15 cellular contexts compared by ENCODE assay signal in the genomic region with DNA sequence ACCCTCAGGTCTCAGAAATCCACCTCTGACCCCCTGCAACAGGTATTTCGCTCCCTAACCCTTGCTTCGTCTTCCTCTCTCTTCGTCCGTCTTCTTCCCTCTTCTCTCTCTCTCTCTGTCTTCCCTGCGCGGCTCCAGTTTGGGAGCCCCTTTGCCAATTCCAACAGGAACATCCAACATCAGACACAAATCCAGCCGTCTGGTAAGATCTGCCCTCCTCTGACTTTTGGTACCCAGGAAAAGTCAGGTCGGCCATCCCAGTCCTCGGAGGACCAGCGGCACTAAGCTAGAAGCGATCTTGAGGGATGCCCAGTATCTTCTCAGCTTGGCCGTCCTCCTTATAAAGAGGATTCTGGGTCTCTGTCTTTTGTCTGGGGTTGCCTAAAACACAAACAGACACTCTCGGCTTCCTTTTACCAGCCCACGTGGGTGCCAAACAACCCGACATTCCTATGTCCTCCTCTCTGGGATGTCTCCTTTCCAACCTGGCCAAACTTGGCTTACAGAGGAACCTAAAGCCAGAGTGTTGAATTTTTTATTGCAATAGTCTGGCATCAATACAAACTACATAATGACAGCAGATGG. TPM values are rescaled to one million over a fixed set of nuclear protein-coding genes. Genes with fewer than 3 reads are reported as not detected.
DNase-seq lines count a peak whose midpoint lies in the region; ATAC-seq and TF ChIP-seq lines count a peak whose summit lies in the region.
"Had no signal": no experiment of that assay in that cellular context is flagged by ENCODE, and none has a peak within 500 bp of the region (broad histone marks: within the 10 kb centered on the region; RNA-seq: fewer than 3 reads in every experiment).

No MANE protein-coding gene starts in this region.

- no peak for TF ChIP-seq CTCF in osteocyte (IDR thresholded peaks at IDR 0.05)

- peaks cover 20% of the 10 kb centered on the region for H3K9me3 Mint-ChIP-seq in activated T-helper 17 cell treated with anti-CD3 and anti-CD28 coated beads, Interleukin-2, amount 50 U/mL, for 72 hours
- H3K9me3 Mint-ChIP-seq in osteocyte (ENCODE audit: unreplicated experiment): peaks cover 14% of the 10 kb centered on the region

- peaks cover 84% of the 10 kb centered on the region for H3K36me3 Mint-ChIP-seq in activated T-helper 17 cell treated with anti-CD3 and anti-CD28 coated beads, Interleukin-2, amount 50 U/mL, for 72 hours (ENCODE audit: low read depth)
- H3K36me3 Mint-ChIP-seq in osteocyte (ENCODE audit: unreplicated experiment): peaks cover 27% of the 10 kb centered on the region

- H3K4me3 Mint-ChIP-seq in activated T-helper 17 cell treated with anti-CD3 and anti-CD28 coated beads, Interleukin-2, amount 50 U/mL, for 72 hours: no peak overlapping the region
- H3K4me3 Mint-ChIP-seq in osteocyte (ENCODE audit: unreplicated experiment): no peak overlapping the region
- H3K4me3 Mint-ChIP-seq: nephron progenitor cell had no signal

- peaks cover 20% of the 10 kb centered on the region for H3K4me1 Mint-ChIP-seq in activated T-helper 17 cell treated with anti-CD3 and anti-CD28 coated beads, Interleukin-2, amount 50 U/mL, for 72 hours
- H3K4me1 Mint-ChIP-seq in osteocyte (ENCODE audit: unreplicated experiment): no peaks in the 10 kb centered on the region
- H3K4me1 Mint-ChIP-seq: nephron progenitor cell had no signal

- DNase-seq in stimulated activated CD4-positive, alpha-beta T cell treated with anti-CD3 and anti-CD28 coated beads, Interleukin-4, amount 100 ng/mL, for 24 hours: peak; percentile 2
- no peak for DNase-seq in stimulated activated CD4-positive, alpha-beta T cell treated with anti-CD3 and anti-CD28 coated beads, Interleukin-2, amount 100 ng/mL, for 48 hours
- DNase-seq in osteocyte (ENCODE audit: extremely low spot score, unreplicated experiment) (peak; percentile 48), iPS-NIHi7 (ENCODE audit: extremely low spot score) (no peak)
- DNase-seq in effector CD4-positive, alpha-beta T cell: no peak
- DNase-seq in stimulated activated naive CD4-positive, alpha-beta T cell (lab: John Stamatoyannopoulos, UW): no peak
- DNase-seq: DMS 273 treated with DMSO at 0.1 percent for 48 hours, NCI-H1930, NCI-H524, nephron progenitor cell, PC-9, SW 1271, transverse colon had no signal

- H3K27me3 Mint-ChIP-seq in activated T-helper 17 cell treated with anti-CD3 and anti-CD28 coated beads, Interleukin-2, amount 50 U/mL, for 72 hours: no peaks in the 10 kb centered on the region
- no peaks in the 10 kb centered on the region for H3K27me3 Mint-ChIP-seq in osteocyte (ENCODE audit: unreplicated experiment)

- no peak for ATAC-seq in activated T-helper 17 cell treated with anti-CD3 and anti-CD28 coated beads, Interleukin-2, amount 50 U/mL, for 72 hours (replicated peaks)
- no peak for ATAC-seq in HG03280 (IDR thresholded peaks at IDR 0.05; ENCODE audit: unreplicated experiment)

- H3K27ac Mint-ChIP-seq in activated T-helper 17 cell treated with anti-CD3 and anti-CD28 coated beads, Interleukin-2, amount 50 U/mL, for 72 hours: peak overlapping the region; percentile 25
- no peak overlapping the region for H3K27ac Mint-ChIP-seq in osteocyte (ENCODE audit: unreplicated experiment)
- H3K27ac Mint-ChIP-seq: nephron progenitor cell had no signal

RNA-seq across cellular contexts. Expression of a gene that starts 7.7 kb away (rescaled TPM):
- total RNA-seq in activated T-helper 17 cell treated with anti-CD3 and anti-CD28 coated beads, Interleukin-2, amount 50 U/mL, for 72 hours: 10 to 100 TPM; 50.6 to 65.5 TPM
- total RNA-seq in osteocyte: 33.3 and 35.9 TPM in 2 replicates

RNA-seq across cellular contexts. Expression of a gene that starts 53.1 kb away (rescaled TPM):
- total RNA-seq in activated T-helper 17 cell treated with anti-CD3 and anti-CD28 coated beads, Interleukin-2, amount 50 U/mL, for 72 hours: 100 to 1,000 TPM; 373 to 401 TPM
- 394 and 402 TPM in 2 replicates for total RNA-seq in osteocyte

Comparison
In these comparisons a context has a peak if more than half of its experiments do, and no peak if none do; other contexts are left out.
1. DNase-seq: peak in stimulated activated CD4-positive, alpha-beta T cell treated with anti-CD3 and anti-CD28 coated beads, Interleukin-4, amount 100 ng/mL, for 24 hours (single experiment) and osteocyte (single experiment); none in stimulated activated CD4-positive, alpha-beta T cell treated with anti-CD3 and anti-CD28 coated beads, Interleukin-2, amount 100 ng/mL, for 48 hours (0 of 2), effector CD4-positive, alpha-beta T cell (single experiment), iPS-NIHi7 (single experiment) and stimulated activated naive CD4-positive, alpha-beta T cell (0 of 6).